28 cellular contexts compared by ENCODE assay signal in the genomic region with DNA sequence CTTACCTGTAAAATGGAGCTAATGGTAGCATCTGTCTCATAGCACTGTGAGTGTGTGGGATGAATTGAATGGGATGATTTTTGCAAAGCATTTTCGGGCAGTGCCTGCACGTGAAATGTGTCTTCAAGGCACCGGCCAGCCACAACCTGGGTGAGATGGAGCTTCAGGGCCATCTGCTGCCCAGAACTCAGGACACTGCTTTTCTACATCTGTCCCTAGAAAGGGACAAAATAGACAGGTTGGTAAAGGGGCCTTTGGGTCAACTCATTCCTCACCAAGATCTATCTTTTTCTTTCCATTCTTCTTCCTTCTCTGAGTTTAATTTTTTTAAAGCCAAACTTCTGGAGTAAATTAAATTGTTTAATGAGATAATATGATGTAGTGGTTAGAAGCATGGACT.
"Had no signal": no experiment of that assay in that cellular context is flagged by ENCODE, and none has a peak within 500 bp of the region (broad histone marks: within the 10 kb centered on the region; RNA-seq: fewer than 3 reads in every experiment).

No MANE protein-coding gene starts in this region.

- H3K27ac Mint-ChIP-seq: immature natural killer cell; neural progenitor cell; progenitor cell of endocrine pancreas; stimulated activated naive B cell treated with anti-CD40 and anti-IgM and Interleukin-4, amounts not matched to agents 10 μg/mL and 1 μg/mL and 100 μg/mL, for 72 hours had no signal

- H3K9ac ChIP-seq: neural progenitor cell, parathyroid adenoma had no signal

- DNase-seq: immature natural killer cell; kidney; left colon; left lung; lower lobe of right lung; mammary epithelial cell; mesenchymal stem cell; naive thymus-derived CD8-positive, alpha-beta T cell; occipital lobe; stimulated activated CD4-positive, alpha-beta T cell treated with anti-CD3 and anti-CD28 coated beads, Interleukin-12 subunit alpha, Interleukin-12 subunit beta, amount 100 ng/mL, for 4 hours; stimulated activated CD4-positive, alpha-beta T cell treated with anti-CD3 and anti-CD28 coated beads, Interleukin-15, amount 100 ng/mL, for 24 hours; stimulated activated CD4-positive, alpha-beta T cell treated with anti-CD3 and anti-CD28 coated beads, Interleukin-2, amount 100 ng/mL, for 24 hours; stimulated activated CD4-positive, alpha-beta T cell treated with anti-CD3 and anti-CD28 coated beads, Interleukin-4, amount 100 ng/mL, for 1 hour; stimulated activated naive B cell treated with anti-CD40 and anti-IgM and Interleukin-4, amounts not matched to agents 10 μg/mL and 1 μg/mL and 100 μg/mL, for 72 hours; stimulated activated naive CD8-positive, alpha-beta T cell treated with anti-CD3 and anti-CD28 coated beads, Interleukin-15, Interleukin-2, amounts not matched to agents 100 U/mL and 50 U/mL, for 24 hours; stomach; testis; thyroid gland; transverse colon; upper lobe of left lung had no signal

- H2AFZ ChIP-seq: neural progenitor cell, parathyroid adenoma had no signal

- H3K79me2 ChIP-seq: parathyroid adenoma had no signal

- H3K9me3 ChIP-seq: left lung, lower lobe of right lung, neutrophil, right atrium auricular region, stomach, testis, thyroid gland, upper lobe of left lung, vagina had no signal

- H3K27ac ChIP-seq: left lung, lower lobe of right lung, neural progenitor cell, neutrophil, parathyroid adenoma, right atrium auricular region, skin epidermis, stomach, testis, thyroid gland, transverse colon, upper lobe of left lung, vagina had no signal

- H3K4me3 ChIP-seq: left lung, lower lobe of right lung, neural progenitor cell, right atrium auricular region, skin epidermis, stomach, testis, thyroid gland, transverse colon, upper lobe of left lung, vagina had no signal

- H3K36me3 Mint-ChIP-seq: immature natural killer cell; naive thymus-derived CD8-positive, alpha-beta T cell; neural progenitor cell had no signal

- H3K36me3 ChIP-seq: left lung, lower lobe of right lung, neural progenitor cell, neutrophil, right atrium auricular region, stomach, thyroid gland, transverse colon, upper lobe of left lung, vagina had no signal

- H3K27me3 ChIP-seq: left lung, neural progenitor cell, right atrium auricular region, testis, thyroid gland, transverse colon, upper lobe of left lung, vagina had no signal

- H3K4me1 ChIP-seq: left lung, lower lobe of right lung, right atrium auricular region, stomach, testis, thyroid gland, transverse colon, upper lobe of left lung, vagina had no signal

- H3K4me3 Mint-ChIP-seq: immature natural killer cell; naive thymus-derived CD8-positive, alpha-beta T cell; nephron; neural progenitor cell; stimulated activated naive B cell treated with anti-CD40 and anti-IgM and Interleukin-4, amounts not matched to agents 10 μg/mL and 1 μg/mL and 100 μg/mL, for 72 hours had no signal

- H3K4me1 Mint-ChIP-seq: immature natural killer cell had no signal

- ATAC-seq: left colon; left lung; lower lobe of right lung; naive thymus-derived CD8-positive, alpha-beta T cell; stimulated activated naive B cell treated with anti-CD40 and anti-IgM and Interleukin-4, amounts not matched to agents 10 μg/mL and 1 μg/mL and 100 μg/mL, for 72 hours; stimulated activated naive CD8-positive, alpha-beta T cell treated with anti-CD3 and anti-CD28 coated beads, Interleukin-15, Interleukin-2, amounts not matched to agents 100 U/mL and 50 U/mL, for 24 hours had no signal

- H3K9me3 Mint-ChIP-seq: naive thymus-derived CD8-positive, alpha-beta T cell; nephron had no signal

- H3K4me2 ChIP-seq: neural progenitor cell had no signal
